Comparison of ENCODE assay signal across 8 cellular contexts in the genomic region with DNA sequence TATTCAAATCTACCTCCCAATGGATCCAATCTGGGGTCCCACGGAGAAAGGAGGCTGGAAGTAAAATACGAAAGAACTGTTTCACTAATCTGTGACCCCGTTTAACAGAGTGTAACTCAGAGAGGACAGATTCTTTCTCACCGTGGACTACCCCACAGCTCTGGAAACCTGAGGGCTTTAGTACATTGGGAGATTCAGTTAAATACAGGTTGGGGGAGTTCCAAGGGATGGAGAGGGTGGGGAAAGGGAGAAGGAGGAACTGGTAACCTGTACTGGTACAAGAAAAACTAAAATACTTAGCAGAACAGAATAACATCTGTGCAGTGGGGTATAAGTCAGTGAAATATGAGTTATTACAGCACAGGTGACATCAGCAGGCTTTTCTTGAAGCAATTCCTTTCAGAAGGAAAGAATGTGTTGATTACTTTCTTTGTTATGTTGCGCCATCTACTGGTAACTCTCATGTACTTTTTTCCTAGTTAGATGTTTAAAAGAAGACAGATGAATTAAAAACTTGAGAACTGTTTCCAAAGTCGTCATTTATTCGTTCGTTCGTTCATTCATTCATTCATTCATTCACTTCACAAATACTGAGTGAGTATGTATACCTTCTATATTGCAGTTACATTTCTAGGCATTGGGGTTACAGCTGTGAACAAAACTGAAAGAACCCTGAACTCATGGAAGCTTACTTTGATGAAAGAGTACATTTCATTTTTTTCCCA. TPM values are rescaled to one million over a fixed set of nuclear protein-coding genes. Genes with fewer than 3 reads are reported as not detected.
DNase-seq lines count a peak whose midpoint lies in the region; ATAC-seq and TF ChIP-seq lines count a peak whose summit lies in the region.

No MANE protein-coding gene starts in this region.

- in situ Hi-C loops in KBM-7 (cut with MboI; ENCODE audit: low pct_unique_long_range_greater_than_20kb, low sequenced_read_pairs), result loop anchor here (10.0 kb wide), 1 partner anchor 85 kb away; no protein-coding TSS in a partner anchor

- TF ChIP-seq POLR2A in right lobe of liver (IDR thresholded peaks at IDR 0.05), result no peak
- no peak for TF ChIP-seq POLR2A in uterus (IDR thresholded peaks at IDR 0.05)

- H3K4me2 ChIP-seq in DOHH2 (ENCODE audit: low read length) (no peak overlapping the region), OCI-LY1 (ENCODE audit: low read length) (no peak overlapping the region)

- H4K20me1 ChIP-seq in DOHH2 (ENCODE audit: control insufficient read depth, insufficient read depth, low read depth, low read length) (no peaks in the 10 kb centered on the region), OCI-LY1 (ENCODE audit: insufficient read depth, low read length) (no peaks in the 10 kb centered on the region)

- TF ChIP-seq CTCF in DOHH2 (IDR thresholded peaks at IDR 0.05; ENCODE audit: low read depth, low read length, poor library complexity, severe bottlenecking) (peak; percentile 67), OCI-LY1 (IDR thresholded peaks at IDR 0.05; ENCODE audit: low read length) (peak; percentile 69; the same call in 1 of the 2 replicates), choroid plexus epithelial cell (conservative IDR thresholded peaks at IDR 0.05; ENCODE audit: low read depth, low read length) (peak; percentile 51), right lobe of liver (IDR thresholded peaks at IDR 0.05) (peak; percentile 67 to 88 (median 70)), uterus (IDR thresholded peaks at IDR 0.05) (peak; percentile 61 to 83 (median 72))

- no peaks in the 10 kb centered on the region for H3K79me2 ChIP-seq in DOHH2 (ENCODE audit: control insufficient read depth, low read length)
- no peaks in the 10 kb centered on the region for H3K79me2 ChIP-seq in OCI-LY1 (ENCODE audit: insufficient read depth, low read length)

- H3K4me3 ChIP-seq in DOHH2 (ENCODE audit: low read length) (no peak overlapping the region), OCI-LY1 (ENCODE audit: low read depth, low read length, poor library complexity, severe bottlenecking) (no peak overlapping the region), choroid plexus epithelial cell (ENCODE audit: low read depth, low read length) (no peak overlapping the region), right lobe of liver (no peak overlapping the region), uterus (no peak overlapping the region)

- H3K9me3 ChIP-seq in DOHH2 (ENCODE audit: control insufficient read depth, insufficient read depth, low read length), result peaks cover 4% of the 10 kb centered on the region; the same call in 1 of the 2 replicates
- H3K9me3 ChIP-seq in OCI-LY1 (ENCODE audit: low read length), result peaks cover 4% of the 10 kb centered on the region; the same call in 1 of the 2 replicates
- H3K9me3 ChIP-seq in right lobe of liver, result no peaks in the 10 kb centered on the region
- H3K9me3 ChIP-seq in uterus, result no peaks in the 10 kb centered on the region

- no peak overlapping the region for H2AFZ ChIP-seq in OCI-LY1 (ENCODE audit: low read length)

- no peaks in the 10 kb centered on the region for H3K4me1 ChIP-seq in DOHH2 (ENCODE audit: control insufficient read depth, low read length)
- no peaks in the 10 kb centered on the region for H3K4me1 ChIP-seq in OCI-LY1 (ENCODE audit: insufficient read depth, low read length, severe bottlenecking)
- H3K4me1 ChIP-seq in right lobe of liver, result no peaks in the 10 kb centered on the region
- H3K4me1 ChIP-seq in uterus, result no peaks in the 10 kb centered on the region

- H3K9ac ChIP-seq in OCI-LY1 (ENCODE audit: low read length), result no peak overlapping the region

- H3K27ac ChIP-seq in DOHH2 (ENCODE audit: low read depth, low read length) (no peak overlapping the region), OCI-LY1 (ENCODE audit: low read depth, low read length, poor library complexity, severe bottlenecking) (no peak overlapping the region), right lobe of liver (no peak overlapping the region), uterus (no peak overlapping the region)

- WGBS in right lobe of liver (ENCODE audit: insufficient coverage, low coverage, low lambda C conversion rate, missing lambda C conversion rate), result 19% methylated on average over 8 of the region's 9 CpGs

- ATAC-seq in right lobe of liver (peak; percentile 65 to 84 (median 80)), HG03196 (IDR thresholded peaks at IDR 0.05; ENCODE audit: unreplicated experiment) (no peak)

- H3K36me3 ChIP-seq in DOHH2 (ENCODE audit: control insufficient read depth, low read length), result no peaks in the 10 kb centered on the region
- no peaks in the 10 kb centered on the region for H3K36me3 ChIP-seq in OCI-LY1 (ENCODE audit: insufficient read depth, low read length)
- H3K36me3 ChIP-seq in right lobe of liver, result no peaks in the 10 kb centered on the region
- no peaks in the 10 kb centered on the region for H3K36me3 ChIP-seq in uterus

- no peaks in the 10 kb centered on the region for H3F3A ChIP-seq in DOHH2 (ENCODE audit: control insufficient read depth, insufficient read depth)
- no peaks in the 10 kb centered on the region for H3F3A ChIP-seq in OCI-LY1 (ENCODE audit: insufficient read depth, low read length)

- H3K9me2 ChIP-seq in DOHH2 (replicated peaks; ENCODE audit: control insufficient read depth, low read length) (no peaks in the 10 kb centered on the region), OCI-LY1 (ENCODE audit: low read depth, low read length) (no peaks in the 10 kb centered on the region)

- H3K27me3 ChIP-seq in DOHH2 (ENCODE audit: control insufficient read depth, low read length) (no peaks in the 10 kb centered on the region; the same call in 1 of the 2 replicates), OCI-LY1 (ENCODE audit: insufficient read depth, low read length) (no peaks in the 10 kb centered on the region; the same call in 1 of the 2 replicates), right lobe of liver (no peaks in the 10 kb centered on the region), uterus (no peaks in the 10 kb centered on the region)

- intact Hi-C loops in right lobe of liver (cut with DNase I), result loop anchor here in 1 of 2 donors (10.0 kb wide), 1 partner anchor 185 kb away; no protein-coding TSS in a partner anchor
- intact Hi-C loops in uterus (cut with DNase I; ENCODE audit: low total_unique reads), result loop anchor here (5.0 kb wide), 1 partner anchor 188 kb away; no protein-coding TSS in a partner anchor

- DNase-seq in KBM-7 (peak; percentile 79), choroid plexus epithelial cell (ENCODE audit: low read depth) (peak; percentile 92), right lobe of liver (no peak), uterus (no peak)
- DNase-seq in activated CD8-positive, alpha-beta memory T cell treated with anti-CD3 and anti-CD28 coated beads, Interleukin-2, amount 50 U/mL, for 4 hours, result no peak

RNA-seq across cellular contexts. Expression of a gene that starts 30.0 kb away (rescaled TPM):
- total RNA-seq in right lobe of liver (100 to 1,000 TPM; 232 to 655 (median 443) TPM), uterus (100 to 1,000 TPM; 143 to 299 (median 158) TPM)

Comparison
In these comparisons a context has a peak if more than half of its experiments do, and no peak if none do; other contexts are left out.
1. DNase-seq: peak in KBM-7 (single experiment) and choroid plexus epithelial cell (single experiment); none in right lobe of liver (0 of 3), uterus (0 of 2) and activated CD8-positive, alpha-beta memory T cell treated with anti-CD3 and anti-CD28 coated beads, Interleukin-2, amount 50 U/mL, for 4 hours (single experiment).
2. Peak in every context shown above with its lines, with median percentiles within 50 percentile points of each other: CTCF ChIP-seq.